ENCODE assay signal across 26 cellular contexts in genomic region chr17:38328620-38329019, GRCh38. TPM values are rescaled to one million over a fixed set of nuclear protein-coding genes. Genes with fewer than 3 reads are reported as not detected.
A peak's percentile ranks its signal among the peaks of the same experiment; 100 is the strongest.
DNase-seq lines count a peak whose midpoint lies in the region; ATAC-seq, FAIRE-seq and TF ChIP-seq lines count a peak whose summit lies in the region.
"Had no signal": no experiment of that assay in that cellular context is flagged by ENCODE, and none has a peak within 500 bp of the region (broad histone marks: within the 10 kb centered on the region; RNA-seq: fewer than 3 reads in every experiment).

No MANE protein-coding gene starts in this region.

- peak; percentile 19 for DNase-seq in activated effector memory CD4-positive, alpha-beta T cell treated with anti-CD3 and anti-CD28 coated beads, Interleukin-2, amount 50 U/mL, for 16 hours
- no peak for DNase-seq in activated effector memory CD4-positive, alpha-beta T cell treated with Interleukin-2 at 50 U/mL for 16 hours
- DNase-seq in NCI-H69 (lab: John Stamatoyannopoulos, UW): peak; percentile 62
- DNase-seq in H1 (ENCODE audit: low read depth in 1 of 2, low spot score in 2 of 2): no peak
- no peak for DNase-seq in ovary
- DNase-seq in HuH-7.5 (ENCODE audit: low spot score): no peak
- no peak for DNase-seq in right cardiac atrium
- no peak for DNase-seq in Ammon's horn (ENCODE audit: low spot score)
- DNase-seq: CD4-positive, CD25-positive, alpha-beta regulatory T cell; COR-L47; DMS 273 treated with DMSO at 0.1 percent for 48 hours; IMR-90; NCI-H1105; NCI-H1694 treated with DMSO at 0.1 percent for 48 hours; NCI-H2081 treated with DMSO at 0.1 percent for 48 hours; NCI-H2171 treated with DMSO at 0.1 percent for 48 hours; NCI-H446; NK-92 treated with Interleukin-12 subunit alpha and Interleukin-12 subunit beta, amount 100 ng/mL, for 24 hours; SIG-M5 had no signal

- H3K4me1 ChIP-seq in H1 (replicated peaks in 1 of 4; ENCODE audit: control insufficient read depth in 3 of 4, insufficient read depth in 4 of 4, low read length in 3 of 4) (peaks cover 0 to 12% (median 7%) of the 10 kb centered on the region in 4 experiments; a peak in 5 of 7 replicates), ovary (ENCODE audit: insufficient read depth) (no peaks in the 10 kb centered on the region), right cardiac atrium (ENCODE audit: control insufficient read depth, insufficient read depth, low read length) (no peaks in the 10 kb centered on the region)
- H3K4me1 ChIP-seq: HAP-1 had no signal

- H2BK12ac ChIP-seq in H1 (ENCODE audit: low read depth, low read length): no peak overlapping the region

- 0 out of 2 replicates have a peak overlapping the region, but pooled peaks have one; percentile 52 for H2BK5ac ChIP-seq in H1 (ENCODE audit: low read depth, low read length)

- 91% methylated on average over 7 of the region's 7 CpGs; no CpG with 5 or more reads in 1 of the 2 experiments for WGBS in H1 (ENCODE audit: extremely low coverage in 1 of 2, insufficient coverage in 1 of 2, insufficient read length in 1 of 2, insufficient replicate concordance in 2 of 2, low coverage in 1 of 2, low lambda C conversion rate in 2 of 2, missing lambda C conversion rate in 1 of 2), 2 experiments
- WGBS in ovary, 3 donors: 71 to 78% (median 72%) methylated on average over 7 of the region's 7 CpGs
- WGBS in right cardiac atrium: 74% methylated on average over 7 of the region's 7 CpGs

- H3K27me3 ChIP-seq in H1 (replicated peaks in 1 of 4; ENCODE audit: control insufficient read depth in 3 of 4, extremely low read depth in 1 of 4, insufficient read depth in 3 of 4, low read length in 3 of 4) (no peaks in the 10 kb centered on the region), ovary (no peaks in the 10 kb centered on the region), right cardiac atrium (ENCODE audit: control insufficient read depth, insufficient read depth) (no peaks in the 10 kb centered on the region)

- no peak overlapping the region for H3K9ac ChIP-seq in H1 (replicated peaks in 1 of 4; ENCODE audit: extremely low read depth in 1 of 4, low read depth in 3 of 4, low read length in 3 of 4)
- H3K9ac ChIP-seq: SK-N-SH had no signal

- no peak overlapping the region for H3K23ac ChIP-seq in H1 (ENCODE audit: insufficient read length)

- TF ChIP-seq CTCF in H1 (IDR thresholded peaks at IDR 0.05; ENCODE audit: control extremely low read depth in 1 of 3, insufficient read depth in 1 of 3, low read depth in 1 of 3, low read length in 3 of 3) (no peak), ovary (IDR thresholded peaks at IDR 0.05) (no peak)

- H3K18ac ChIP-seq in H1 (ENCODE audit: extremely low read depth, low read length): no peak overlapping the region

- H4K5ac ChIP-seq in H1 (ENCODE audit: insufficient read length, low read depth, low read length): no peak overlapping the region

- H3K36me3 ChIP-seq in H1 (ENCODE audit: control insufficient read depth in 2 of 4, insufficient read depth in 4 of 4, low read length in 3 of 4): peaks cover 0 to 5% (median 3%) of the 10 kb centered on the region in 4 experiments; a peak in 4 of 8 replicates
- no peaks in the 10 kb centered on the region for H3K36me3 ChIP-seq in ovary

- ATAC-seq in right cardiac atrium: no peak
- ATAC-seq: Panc1 had no signal

- H3K14ac ChIP-seq in H1 (ENCODE audit: insufficient read length): no peak overlapping the region

- no peak overlapping the region for H2BK15ac ChIP-seq in H1 (ENCODE audit: low read length)

- H3K4ac ChIP-seq in H1 (replicated peaks; ENCODE audit: insufficient read length, low read depth, low read length): no peak overlapping the region

- CTCF ChIA-PET in H1 (lab: Charles Lee; ENCODE audit: partially characterized antibody): interaction anchor here (1.1 to 12.0 kb wide), 8 partner anchors 9 to 86 kb away, joined by 3 to 192 read pairs (median 7); partner anchors contain the start of genes GPR179 and SOCS7

- H4K91ac ChIP-seq in H1 (replicated peaks; ENCODE audit: insufficient read length, low read length): no peak overlapping the region

- H4K20me1 ChIP-seq in H1 (replicated peaks in 1 of 2; ENCODE audit: control insufficient read depth in 1 of 2, insufficient read depth in 2 of 2, low read length in 2 of 2): no peaks in the 10 kb centered on the region

- no peak overlapping the region for H3K56ac ChIP-seq in H1 (replicated peaks; ENCODE audit: insufficient read length, low read depth, low read length)

- no peaks in the 10 kb centered on the region for H3K79me2 ChIP-seq in H1 (ENCODE audit: control insufficient read depth in 1 of 2, insufficient read depth in 2 of 2, low read length in 2 of 2)

- H2BK20ac ChIP-seq in H1 (ENCODE audit: low read length): no peak overlapping the region

- FAIRE-seq in H1 (lab: Jason Lieb, UNC): no peak
- FAIRE-seq: A204.1, G401.6, HTR-8/SVneo had no signal

- H3K27ac ChIP-seq in H1 (ENCODE audit: low read depth, low read length) (no peak overlapping the region), ovary (no peak overlapping the region), right cardiac atrium (ENCODE audit: low read length) (no peak overlapping the region)

- no peak overlapping the region for H2BK120ac ChIP-seq in H1 (replicated peaks; ENCODE audit: low read depth, low read length)

- TF ChIP-seq RAD21 in H1 (IDR thresholded peaks at IDR 0.05 in 1 of 2, conservative IDR thresholded peaks at IDR 0.05 in 1 of 2; ENCODE audit: low read depth in 2 of 2, low read length in 2 of 2): no peak

- H3K4me3 ChIP-seq in H1 (ENCODE audit: extremely low read depth in 1 of 4, insufficient read depth in 2 of 4, low read depth in 3 of 4, low read length in 4 of 4): no peak overlapping the region
- H3K4me3 ChIP-seq in ovary: no peak overlapping the region
- no peak overlapping the region for H3K4me3 ChIP-seq in right cardiac atrium (ENCODE audit: low read length)
- H3K4me3 ChIP-seq: HAP-1 had no signal

- no peak overlapping the region for H3K4me2 ChIP-seq in H1 (ENCODE audit: insufficient read depth in 1 of 2, low read depth in 2 of 2, low read length in 2 of 2)
- H3K4me2 ChIP-seq: SK-N-SH had no signal

- TF ChIP-seq EP300 in H1 (IDR thresholded peaks at IDR 0.05; ENCODE audit: borderline replicate concordance in 1 of 2, low read depth in 2 of 2, low read length in 2 of 2) (no peak), ovary (IDR thresholded peaks at IDR 0.05) (no peak)

- no peak overlapping the region for H2AK5ac ChIP-seq in H1 (ENCODE audit: low read depth, low read length)

- no peaks in the 10 kb centered on the region for H3K23me2 ChIP-seq in H1 (ENCODE audit: low read depth, low read length)

- no peak overlapping the region for H4K8ac ChIP-seq in H1 (ENCODE audit: extremely low read depth, insufficient read depth, low read length)

- H2AFZ ChIP-seq in H1 (ENCODE audit: low read length): no peak overlapping the region

- POLR2A ChIA-PET in H1 (lab: Charles Lee; ENCODE audit: partially characterized antibody): interaction anchor here (1.2 to 4.9 kb wide), 6 partner anchors 8 to 87 kb away, joined by 4 to 28 read pairs (median 9); no protein-coding TSS in a partner anchor

- no peaks in the 10 kb centered on the region for H3K9me3 ChIP-seq in H1 (ENCODE audit: insufficient read depth in 2 of 2, low read depth in 1 of 2, low read length in 1 of 2)
- no peaks in the 10 kb centered on the region for H3K9me3 ChIP-seq in ovary
- no peaks in the 10 kb centered on the region for H3K9me3 ChIP-seq in right cardiac atrium (ENCODE audit: control insufficient read depth, low read length)
- H3K9me3 ChIP-seq: HAP-1, SK-N-SH had no signal

- no peaks in the 10 kb centered on the region; the same call in 1 of the 2 replicates for H3K79me1 ChIP-seq in H1 (ENCODE audit: low read depth, low read length)

- intact Hi-C loops in ovary (cut with DNase I) (no loop called here), right cardiac atrium (cut with DNase I) (no loop called here)

- TF ChIP-seq POLR2A in H1 (IDR thresholded peaks at IDR 0.05; ENCODE audit: control extremely low read depth in 1 of 2, low read depth in 2 of 2, low read length in 2 of 2) (no peak), ovary (IDR thresholded peaks at IDR 0.05) (no peak)

RNA-seq across cellular contexts. Expression of gene GPR179, which starts 15.1 kb away (rescaled TPM):
- total RNA-seq in H1 (2021; fragmentation: NEBNext Ultra II Directional; extraction: Animal tissue kit (Norgen Biotek cat#: 25700)): 0.07 and 0.13 TPM in 2 replicates
- polyA plus RNA-seq in H1 (2011; rRNA removed) (0.02 and 0.03 TPM in 2 replicates), ovary (under 1 TPM; 0.02 to 0.08 TPM), right cardiac atrium (0.07 TPM)
- 0.01 TPM for polyA plus RNA-seq in H1 (2011; cell fraction: cytosol; rRNA removed)
- 0.19 TPM for polyA plus RNA-seq in H1 (2011; cell fraction: nucleus; rRNA removed)
- polyA plus RNA-seq in H1 (2012, experiment 1 of 2): 0.04 to 0.07 TPM (median 0.05 TPM) in 4 replicates
- not detected for polyA plus RNA-seq in H1 (2012, experiment 2 of 2)
- 0.02 TPM for polyA plus RNA-seq in H1 (2013, experiment 1 of 2)
- polyA plus RNA-seq in H1 (2013, experiment 2 of 2): 0.02 TPM
- 0.02 and 0.09 TPM in 2 replicates for polyA minus RNA-seq in H1 (2011; rRNA and poly(A)+ RNA removed)
- polyA minus RNA-seq in H1 (2011; cell fraction: cytosol; rRNA and poly(A)+ RNA removed): not detected
- not detected for polyA minus RNA-seq in H1 (2011; cell fraction: nucleus; rRNA and poly(A)+ RNA removed)
- total RNA-seq in ovary (under 1 TPM in 6 of 7 donors, not detected in 1; 0.05 to 0.15 (median 0.12) TPM), right cardiac atrium (under 1 TPM in 1 of 4 donors, not detected in 3; 0.03 TPM)
- total RNA-seq: B cell, IMR-90 had no signal
- polyA plus RNA-seq: CD4-positive, CD25-positive, alpha-beta regulatory T cell; IMR-90 had no signal

RNA-seq across cellular contexts. Expression of gene SOCS7, which starts 23.0 kb away (rescaled TPM):
- 26.9 and 28.2 TPM in 2 replicates for total RNA-seq in H1 (2021; fragmentation: NEBNext Ultra II Directional; extraction: Animal tissue kit (Norgen Biotek cat#: 25700))
- polyA plus RNA-seq in H1 (2011; rRNA removed): 12.8 and 13.5 TPM in 2 replicates
- polyA plus RNA-seq in H1 (2011; cell fraction: cytosol; rRNA removed): 13.7 TPM
- polyA plus RNA-seq in H1 (2011; cell fraction: nucleus; rRNA removed): 17.6 TPM
- 14.6 to 20.9 TPM (median 19.2 TPM) in 4 replicates for polyA plus RNA-seq in H1 (2012, experiment 1 of 2)
- polyA plus RNA-seq in H1 (2012, experiment 2 of 2): 6.9 TPM
- polyA plus RNA-seq in H1 (2013, experiment 1 of 2): 9.7 TPM
- polyA plus RNA-seq in H1 (2013, experiment 2 of 2): 10.4 TPM
- 36.2 and 39.2 TPM in 2 replicates for polyA minus RNA-seq in H1 (2011; rRNA and poly(A)+ RNA removed)
- polyA minus RNA-seq in H1 (2011; cell fraction: cytosol; rRNA and poly(A)+ RNA removed): 15.3 TPM
- polyA minus RNA-seq in H1 (2011; cell fraction: nucleus; rRNA and poly(A)+ RNA removed): 18.1 TPM
- total RNA-seq in ovary: 10 to 100 TPM; 12.8 to 23.8 (median 21.1) TPM
- 10 to 100 TPM in 1 of 2 donors, 1 to 10 TPM in 1; 8.9 to 11.2 TPM for polyA plus RNA-seq in ovary
- total RNA-seq in right cardiac atrium: 10 to 100 TPM; 13.0 to 16.4 (median 14.7) TPM
- 7.4 TPM for polyA plus RNA-seq in right cardiac atrium

RNA-seq across cellular contexts. Expression of gene MRPL45, which starts 31.7 kb away (rescaled TPM):
- total RNA-seq in H1 (2021; fragmentation: NEBNext Ultra II Directional; extraction: Animal tissue kit (Norgen Biotek cat#: 25700)): 70.1 and 71.7 TPM in 2 replicates
- 47.6 and 65.6 TPM in 2 replicates for polyA plus RNA-seq in H1 (2011; rRNA removed)
- 77.9 TPM for polyA plus RNA-seq in H1 (2011; cell fraction: cytosol; rRNA removed)
- 50.2 TPM for polyA plus RNA-seq in H1 (2011; cell fraction: nucleus; rRNA removed)
- polyA plus RNA-seq in H1 (2012, experiment 1 of 2): 59.8 to 79.6 TPM (median 62.9 TPM) in 4 replicates
- 28.4 TPM for polyA plus RNA-seq in H1 (2012, experiment 2 of 2)
- 70.2 TPM for polyA plus RNA-seq in H1 (2013, experiment 1 of 2)
- 69.7 TPM for polyA plus RNA-seq in H1 (2013, experiment 2 of 2)
- 72.6 and 101 TPM in 2 replicates for polyA minus RNA-seq in H1 (2011; rRNA and poly(A)+ RNA removed)
- 26.2 TPM for polyA minus RNA-seq in H1 (2011; cell fraction: cytosol; rRNA and poly(A)+ RNA removed)
- polyA minus RNA-seq in H1 (2011; cell fraction: nucleus; rRNA and poly(A)+ RNA removed): 31.4 TPM
- 10 to 100 TPM; 24.5 to 40.8 (median 33.8) TPM for total RNA-seq in ovary
- polyA plus RNA-seq in ovary: 10 to 100 TPM; 40.6 to 74.5 TPM
- total RNA-seq in right cardiac atrium: 10 to 100 TPM; 25.3 to 36.2 (median 30.2) TPM
- 31.5 TPM for polyA plus RNA-seq in right cardiac atrium

Comparison
In these comparisons a context has a peak if more than half of its experiments do, and no peak if none do; other contexts are left out.
1. DNase-seq: peak in activated effector memory CD4-positive, alpha-beta T cell treated with anti-CD3 and anti-CD28 coated beads, Interleukin-2, amount 50 U/mL, for 16 hours (single experiment) and NCI-H69 (single experiment); none in activated effector memory CD4-positive, alpha-beta T cell treated with Interleukin-2 at 50 U/mL for 16 hours (single experiment), H1 (0 of 2), ovary (0 of 5), HuH-7.5 (single experiment), right cardiac atrium (0 of 3) and Ammon's horn (single experiment).